Comparison of ENCODE assay signal across 25 cellular contexts in genomic region chr2:26453421-26454329, GRCh38. TPM values are rescaled to one million over a fixed set of nuclear protein-coding genes. Genes with fewer than 3 reads are reported as not detected.
"Had no signal": no experiment of that assay in that cellular context is flagged by ENCODE, and none has a peak within 500 bp of the region (broad histone marks: within the 10 kb centered on the region; RNA-seq: fewer than 3 reads in every experiment).

No MANE protein-coding gene starts in this region.

- ATAC-seq: activated CD4-positive, CD25-positive, alpha-beta regulatory T cell treated with anti-CD3 and anti-CD28 coated beads, Interleukin-2, amount 50 U/mL, for 24 hours; activated CD8-positive, alpha-beta T cell treated with anti-CD3 and anti-CD28 coated beads for 36 hours; left ventricle myocardium superior; natural killer cell; sciatic nerve had no signal

- DNase-seq: activated CD4-positive, alpha-beta T cell treated with anti-CD3 and anti-CD28 coated beads, Interleukin-2, amount 10 ng/mL, durations not matched to agents 7 days and 5 days; activated CD8-positive, alpha-beta T cell treated with anti-CD3 and anti-CD28 coated beads for 36 hours; activated naive CD4-positive, alpha-beta T cell; activated naive CD8-positive, alpha-beta T cell treated with anti-CD3 and anti-CD28 coated beads for 36 hours; activated T-cell treated with anti-CD3 and anti-CD28 coated beads, Interleukin-2, amount 50 U/mL, for 1 hour; cerebellar nuclear complex; cortex of kidney; effector CD8-positive, alpha-beta T cell; head of caudate nucleus; hypothalamus; left ventricle myocardium superior; mammary epithelial cell; midbrain; natural killer cell; nucleus accumbens; stimulated activated CD4-positive, alpha-beta T cell treated with anti-CD3 and anti-CD28 coated beads, Interleukin-4, amount 100 ng/mL, for 1 hour; stimulated activated naive CD4-positive, alpha-beta T cell treated with Interleukin-2 at 50 U/mL for 16 hours had no signal

- H3K79me2 ChIP-seq: parathyroid adenoma had no signal

- H3K36me3 Mint-ChIP-seq: activated naive CD8-positive, alpha-beta T cell treated with anti-CD3 and anti-CD28 coated beads for 36 hours; natural killer cell; type B pancreatic cell had no signal

- H3K4me3 ChIP-seq: esophagus muscularis mucosa, thoracic aorta had no signal

- H3K9me3 ChIP-seq: esophagus muscularis mucosa, thoracic aorta had no signal

- H3K4me1 Mint-ChIP-seq: activated CD4-positive, alpha-beta T cell treated with anti-CD3 and anti-CD28 coated beads, Interleukin-2, amount 10 ng/mL, durations not matched to agents 7 days and 5 days; activated naive CD8-positive, alpha-beta T cell treated with anti-CD3 and anti-CD28 coated beads for 36 hours; natural killer cell had no signal

- H3K4me3 Mint-ChIP-seq: activated CD4-positive, alpha-beta T cell treated with anti-CD3 and anti-CD28 coated beads, Interleukin-2, amount 10 ng/mL, durations not matched to agents 7 days and 5 days; activated CD8-positive, alpha-beta T cell treated with anti-CD3 and anti-CD28 coated beads for 36 hours; activated naive CD8-positive, alpha-beta T cell treated with anti-CD3 and anti-CD28 coated beads for 36 hours; natural killer cell; type B pancreatic cell had no signal

- FAIRE-seq: frontal cortex had no signal

- H3K27ac ChIP-seq: esophagus muscularis mucosa, parathyroid adenoma, thoracic aorta had no signal

- H3K27ac Mint-ChIP-seq: activated CD4-positive, alpha-beta T cell treated with anti-CD3 and anti-CD28 coated beads, Interleukin-2, amount 10 ng/mL, durations not matched to agents 7 days and 5 days; activated CD8-positive, alpha-beta T cell treated with anti-CD3 and anti-CD28 coated beads for 36 hours; activated naive CD8-positive, alpha-beta T cell treated with anti-CD3 and anti-CD28 coated beads for 36 hours; natural killer cell; type B pancreatic cell had no signal

- H3K27me3 Mint-ChIP-seq: activated CD8-positive, alpha-beta T cell treated with anti-CD3 and anti-CD28 coated beads for 36 hours; activated naive CD8-positive, alpha-beta T cell treated with anti-CD3 and anti-CD28 coated beads for 36 hours; type B pancreatic cell had no signal

- H3K9me3 Mint-ChIP-seq: activated CD4-positive, alpha-beta T cell treated with anti-CD3 and anti-CD28 coated beads, Interleukin-2, amount 10 ng/mL, durations not matched to agents 7 days and 5 days; activated CD8-positive, alpha-beta T cell treated with anti-CD3 and anti-CD28 coated beads for 36 hours; activated naive CD8-positive, alpha-beta T cell treated with anti-CD3 and anti-CD28 coated beads for 36 hours; natural killer cell; type B pancreatic cell had no signal

- H2AFZ ChIP-seq: parathyroid adenoma had no signal

- H3K4me1 ChIP-seq: parathyroid adenoma had no signal

- H3K9ac ChIP-seq: parathyroid adenoma had no signal

- H3K36me3 ChIP-seq: esophagus muscularis mucosa, thoracic aorta had no signal

RNA-seq across cellular contexts. Expression of gene OTOF, which starts 24.2 kb away (rescaled TPM):
- total RNA-seq: left ventricle myocardium superior, mammary epithelial cell had no signal
- polyA plus RNA-seq: mammary epithelial cell had no signal

RNA-seq across cellular contexts. Expression of gene DRC1, which starts 52.0 kb away (rescaled TPM):
- total RNA-seq: activated CD4-positive, alpha-beta T cell treated with anti-CD3 and anti-CD28 coated beads, Interleukin-2, amount 10 ng/mL, durations not matched to agents 7 days and 5 days; activated CD8-positive, alpha-beta T cell treated with anti-CD3 and anti-CD28 coated beads for 36 hours; activated naive CD8-positive, alpha-beta T cell treated with anti-CD3 and anti-CD28 coated beads for 36 hours; left ventricle myocardium superior; natural killer cell; T-helper 2 cell treated with Interferon-gamma antibody and Interleukin-4, amounts not matched to agents 100 ng/mL and 5 ng/mL, for 36 hours; thoracic aorta had no signal
- polyA plus RNA-seq: mammary epithelial cell had no signal
